ENCODE assay signal across 22 cellular contexts in the genomic region with DNA sequence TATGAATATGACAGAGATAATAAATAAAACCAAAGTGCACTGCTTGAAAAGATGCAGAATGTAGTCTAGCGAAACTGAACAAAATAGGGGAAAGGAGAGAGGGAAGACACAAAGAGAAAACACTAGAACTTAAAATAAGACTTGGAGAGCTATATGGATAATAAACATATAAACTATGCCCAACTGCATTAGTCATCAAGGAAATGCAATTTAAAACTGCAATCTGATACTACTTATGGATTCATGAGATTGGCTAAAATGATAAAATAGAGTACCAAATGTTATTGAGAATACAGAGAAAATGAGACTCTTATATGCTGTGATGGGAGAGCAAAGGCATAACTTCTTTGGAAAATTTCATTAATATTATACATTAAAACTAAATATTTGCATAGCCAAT.
DNase-seq lines count a peak whose midpoint lies in the region; ATAC-seq and TF ChIP-seq lines count a peak whose summit lies in the region.
"Had no signal": no experiment of that assay in that cellular context is flagged by ENCODE, and none has a peak within 500 bp of the region (broad histone marks: within the 10 kb centered on the region; RNA-seq: fewer than 3 reads in every experiment).

No MANE protein-coding gene starts in this region.

- ATAC-seq in SK-N-SH treated with all-trans-retinoic acid at 6 μM for 48 hours (peak; percentile 70), GM18907 (IDR thresholded peaks at IDR 0.05; ENCODE audit: unreplicated experiment) (no peak)

- peak; percentile 48 for DNase-seq in NCI-H2171 treated with DMSO at 0.1 percent for 48 hours (lab: John Stamatoyannopoulos, UW)
- no peak for DNase-seq in NCI-H2171 (lab: John Stamatoyannopoulos, UW)
- peak; percentile 5 for DNase-seq in HS-5 (ENCODE audit: low read depth)
- peak; percentile 21 for DNase-seq in fibroblast of peridontal ligament (ENCODE audit: extremely low read depth)
- no peak for DNase-seq in activated CD4-positive, alpha-beta T cell treated with anti-CD3 and anti-CD28 coated beads for 4 hours
- DNase-seq in NCI-H2196 (lab: John Stamatoyannopoulos, UW; ENCODE audit: unreplicated experiment) = no peak
- DNase-seq: CD4-positive, CD25-positive, alpha-beta regulatory T cell; COR-L47; GOT3; KBM-7; NCI-H1105 treated with DMSO at 0.1 percent for 48 hours; NCI-H146; NCI-H1930; NCI-H2107; NCI-H345; NCI-H524 treated with DMSO at 0.1 percent for 48 hours; NCI-H82; NK-92 treated with Interleukin-12 subunit alpha and Interleukin-12 subunit beta, amount 100 ng/mL, for 24 hours; Right ventricle myocardium superior; T-helper 1 cell had no signal

TF ChIP-seq in SK-N-SH treated with all-trans-retinoic acid at 6 μM for 48 hours, 23 proteins besides CTCF, POLR2A, EP300 and RAD21:
- TF ChIP-seq ISL1 (CRISPR knock-in tag; IDR thresholded peaks at IDR 0.05) = peak; percentile 11; the same call in 1 of the 2 replicates
- no peak for TF ChIP-seq ZFP3 (CRISPR knock-in tag; IDR thresholded peaks at IDR 0.05)
- no peak for TF ChIP-seq ESRRG (CRISPR knock-in tag; IDR thresholded peaks at IDR 0.05)
- TF ChIP-seq PPARA (CRISPR knock-in tag; IDR thresholded peaks at IDR 0.05; ENCODE audit: borderline replicate concordance) = no peak
TF ChIP-seq in SK-N-SH treated with all-trans-retinoic acid at 6 μM for 48 hours: peak in this region for 1.

Comparison
In these comparisons a context has a peak if more than half of its experiments do, and no peak if none do; other contexts are left out.
1. DNase-seq: peak in NCI-H2171 treated with DMSO at 0.1 percent for 48 hours (single experiment), HS-5 (single experiment) and fibroblast of peridontal ligament (single experiment); none in NCI-H2171 (single experiment), activated CD4-positive, alpha-beta T cell treated with anti-CD3 and anti-CD28 coated beads for 4 hours (0 of 2) and NCI-H2196 (single experiment).